ENCODE assay signal across 25 cellular contexts in the genomic region with DNA sequence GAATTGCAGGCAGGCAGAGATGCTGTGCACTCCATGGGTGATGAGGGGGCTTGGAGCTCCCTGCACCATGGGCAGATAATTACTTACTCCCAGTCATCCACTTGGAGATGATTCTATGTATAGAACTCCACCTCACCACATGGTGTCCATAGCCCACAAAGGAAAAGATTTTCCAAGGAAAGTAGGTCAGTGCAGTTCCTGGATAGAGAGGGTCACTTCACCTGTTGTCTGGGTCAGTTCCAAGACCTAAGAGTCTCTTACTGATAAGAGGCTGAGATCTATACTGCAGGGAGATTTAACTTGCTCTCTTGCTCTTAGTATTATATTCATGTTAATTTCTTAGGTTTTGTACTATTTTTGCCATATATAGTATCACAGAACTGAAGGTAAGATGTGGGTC.
"Had no signal": no experiment of that assay in that cellular context is flagged by ENCODE, and none has a peak within 500 bp of the region (broad histone marks: within the 10 kb centered on the region; RNA-seq: fewer than 3 reads in every experiment).

No MANE protein-coding gene starts in this region.

- H3K27me3 ChIP-seq: brain microvascular endothelial cell, esophagus muscularis mucosa, foreskin keratinocyte, gastrocnemius medialis, heart right ventricle had no signal

- DNase-seq: activated CD4-positive, alpha-beta T cell treated with anti-CD3 and anti-CD28 coated beads for 1 hour; activated CD4-positive, alpha-beta T cell treated with anti-CD3 and anti-CD28 coated beads for 4 hours; activated CD4-positive, alpha-beta T cell treated with anti-CD3 and anti-CD28 coated beads, Interleukin-2, amount 10 ng/mL, durations not matched to agents 7 days and 5 days; activated CD4-positive, alpha-beta T cell treated with anti-CD3 and anti-CD28 coated beads, Interleukin-2, amount 50 U/mL, for 48 hours; activated CD8-positive, alpha-beta memory T cell treated with anti-CD3 and anti-CD28 coated beads for 24 hours; activated CD8-positive, alpha-beta T cell treated with anti-CD3 and anti-CD28 coated beads for 36 hours; activated effector memory CD4-positive, alpha-beta T cell treated with Interleukin-2 at 50 U/mL for 16 hours; activated gamma-delta T cell treated with Interleukin-2 at 50 U/mL for 16 hours; activated naive CD4-positive, alpha-beta T cell treated with anti-CD3 and anti-CD28 coated beads, Interleukin-2, amount 50 U/mL, for 16 hours; activated naive CD4-positive, alpha-beta T cell treated with Interleukin-2 at 50 U/mL for 16 hours; activated T-cell treated with anti-CD3 and anti-CD28 coated beads, Interleukin-2, amount 50 U/mL, for 4 hours; amniotic stem cell; brain microvascular endothelial cell; cortex of kidney; dermis blood vessel endothelial cell; effector CD4-positive, alpha-beta T cell; effector memory CD8-positive, alpha-beta T cell; erythroblast; foreskin keratinocyte; gastrocnemius medialis; heart right ventricle; T-helper 2 cell had no signal

- H3K4me3 ChIP-seq: esophagus muscularis mucosa, gastrocnemius medialis, heart right ventricle had no signal

- ATAC-seq: activated CD8-positive, alpha-beta T cell treated with anti-CD3 and anti-CD28 coated beads for 36 hours; activated T-cell treated with anti-CD3 and anti-CD28 coated beads, Interleukin-2, amount 50 U/mL, for 4 hours; activated T-helper 17 cell treated with anti-CD3 and anti-CD28 coated beads, Interleukin-2, amount 50 U/mL, for 72 hours; effector memory CD8-positive, alpha-beta T cell; foreskin keratinocyte; gastrocnemius medialis; heart right ventricle; WTC11 had no signal

- H3K27ac ChIP-seq: brain microvascular endothelial cell, esophagus muscularis mucosa, foreskin keratinocyte, gastrocnemius medialis, heart right ventricle had no signal

- H3K9me3 ChIP-seq: esophagus muscularis mucosa, gastrocnemius medialis, heart right ventricle had no signal

- H3K4me1 ChIP-seq: esophagus muscularis mucosa, foreskin keratinocyte, gastrocnemius medialis, heart right ventricle had no signal

- H3K36me3 ChIP-seq: brain microvascular endothelial cell, esophagus muscularis mucosa, gastrocnemius medialis, heart right ventricle had no signal
